ENCODE assay signal across 1 cellular context in genomic region chr6:138307816-138308727, GRCh38.
TF ChIP-seq lines count a peak whose summit lies in the region.

No MANE protein-coding gene starts in this region.

TF ChIP-seq in SK-N-SH treated with all-trans-retinoic acid at 6 μM for 48 hours, 23 proteins besides CTCF, POLR2A, EP300 and RAD21 (continued from another document):
- TF ChIP-seq SNAI2 (CRISPR knock-in tag; IDR thresholded peaks at IDR 0.05): no peak
- TF ChIP-seq TOX (CRISPR knock-in tag; IDR thresholded peaks at IDR 0.05; ENCODE audit: borderline replicate concordance): no peak
- TF ChIP-seq CREB5 (CRISPR knock-in tag; IDR thresholded peaks at IDR 0.05; ENCODE audit: low read depth): no peak
- no peak for TF ChIP-seq ZFP3 (CRISPR knock-in tag; IDR thresholded peaks at IDR 0.05)
- TF ChIP-seq PPARA (CRISPR knock-in tag; IDR thresholded peaks at IDR 0.05; ENCODE audit: borderline replicate concordance): no peak
- TF ChIP-seq POU6F1 (CRISPR knock-in tag; IDR thresholded peaks at IDR 0.05; ENCODE audit: borderline replicate concordance, low read depth): no peak
- TF ChIP-seq ZNF70 (CRISPR knock-in tag; IDR thresholded peaks at IDR 0.05): no peak
- TF ChIP-seq PATZ1 (CRISPR knock-in tag; IDR thresholded peaks at IDR 0.05; ENCODE audit: borderline replicate concordance): no peak
